Comparison of ENCODE assay signal across 1 cellular context in genomic region chr1:203463469-203464062, GRCh38.
TF ChIP-seq lines count a peak whose summit lies in the region.

No MANE protein-coding gene starts in this region.

TF ChIP-seq in GM23338, 12 proteins besides CTCF, POLR2A, EP300 and RAD21 (continued from another document):
- no peak for TF ChIP-seq ZNF462 (CRISPR knock-in tag; IDR thresholded peaks at IDR 0.05)
- no peak for TF ChIP-seq JUNB (IDR thresholded peaks at IDR 0.05; ENCODE audit: unreplicated experiment)
- TF ChIP-seq REST (IDR thresholded peaks at IDR 0.05; ENCODE audit: unreplicated experiment): no peak
- TF ChIP-seq CREB1 (CRISPR knock-in tag; IDR thresholded peaks at IDR 0.05; ENCODE audit: low read depth): no peak
- TF ChIP-seq ETS1 (IDR thresholded peaks at IDR 0.05): no peak
- no peak for TF ChIP-seq STAT1 (IDR thresholded peaks at IDR 0.05; ENCODE audit: unreplicated experiment)
- TF ChIP-seq EZH2phosphoT487 (IDR thresholded peaks at IDR 0.05; ENCODE audit: unreplicated experiment): no peak
- no peak for TF ChIP-seq EZH2 (IDR thresholded peaks at IDR 0.05; ENCODE audit: low read depth, unreplicated experiment)
- no peak for TF ChIP-seq ZNF331 (CRISPR knock-in tag; IDR thresholded peaks at IDR 0.05; ENCODE audit: low read depth)
- TF ChIP-seq ZNF114 (CRISPR knock-in tag; IDR thresholded peaks at IDR 0.05): no peak
- TF ChIP-seq POLR2AphosphoS5 (IDR thresholded peaks at IDR 0.05; ENCODE audit: low read depth): no peak
